Comparison of ENCODE assay signal across 34 cellular contexts in the genomic region with DNA sequence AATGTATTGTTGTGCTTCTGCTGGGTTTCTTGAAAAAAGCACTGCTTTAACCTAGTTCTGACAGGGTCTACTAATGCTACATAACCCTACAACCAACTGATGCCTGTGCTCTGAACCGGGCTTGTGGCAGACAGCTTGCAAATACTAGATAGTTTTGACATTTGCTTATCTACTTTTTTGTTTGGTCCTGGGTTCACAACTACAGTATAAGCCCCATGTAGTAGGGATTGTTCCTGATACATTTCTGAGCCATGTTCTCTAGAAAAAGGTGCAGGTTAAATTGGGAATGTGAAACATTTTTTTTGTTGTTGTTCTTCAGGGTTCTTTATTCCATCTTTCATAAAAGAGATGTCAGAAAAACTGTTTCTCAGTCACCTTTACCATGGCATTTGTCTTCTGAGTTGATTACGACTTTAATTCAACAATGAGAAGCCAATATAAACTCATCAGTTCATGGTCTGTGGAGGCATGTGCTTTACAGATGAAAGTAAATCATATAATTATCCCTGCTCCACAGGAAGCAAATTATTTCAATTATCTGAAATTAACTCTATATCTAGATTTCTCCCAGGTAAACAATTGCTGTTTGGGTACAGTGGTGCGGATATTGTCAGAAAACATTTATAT. TPM values are rescaled to one million over a fixed set of nuclear protein-coding genes. Genes with fewer than 3 reads are reported as not detected.
"Had no signal": no experiment of that assay in that cellular context is flagged by ENCODE, and none has a peak within 500 bp of the region (broad histone marks: within the 10 kb centered on the region; RNA-seq: fewer than 3 reads in every experiment).

No MANE protein-coding gene starts in this region.

- DNase-seq: activated B cell treated with CpG ODN at 0.5 μM for 24 hours; activated CD4-positive, alpha-beta memory T cell treated with anti-CD3 and anti-CD28 coated beads for 36 hours; activated CD4-positive, alpha-beta T cell treated with anti-CD3 and anti-CD28 coated beads for 4 hours; activated CD4-positive, alpha-beta T cell treated with anti-CD3 and anti-CD28 coated beads, Interleukin-2, amount 10 ng/mL, durations not matched to agents 24 days and 14 days; activated CD4-positive, alpha-beta T cell treated with anti-CD3 and anti-CD28 coated beads, Interleukin-2, amount 50 U/mL, for 1 hour; activated CD4-positive, alpha-beta T cell treated with anti-CD3 and anti-CD28 coated beads, Interleukin-2, amount 50 U/mL, for 4 hours; activated CD4-positive, CD25-positive, alpha-beta regulatory T cell treated with anti-CD3 and anti-CD28 coated beads, Interleukin-2, amount 50 U/mL, for 72 hours; activated CD8-positive, alpha-beta memory T cell treated with anti-CD3 and anti-CD28 coated beads, Interleukin-2, amount 50 U/mL, for 4 hours; activated CD8-positive, alpha-beta T cell treated with anti-CD3 and anti-CD28 coated beads for 36 hours; activated effector memory CD4-positive, alpha-beta T cell treated with anti-CD3 and anti-CD28 coated beads, Interleukin-2, amount 50 U/mL, for 16 hours; activated gamma-delta T cell treated with Interleukin-2 at 50 U/mL for 16 hours; activated naive CD4-positive, alpha-beta T cell; activated naive CD4-positive, alpha-beta T cell treated with anti-CD3 and anti-CD28 coated beads for 36 hours; activated naive CD4-positive, alpha-beta T cell treated with anti-CD3 and anti-CD28 coated beads, Interleukin-2, amount 50 U/mL, for 16 hours; activated naive CD8-positive, alpha-beta T cell treated with anti-CD3 and anti-CD28 coated beads for 36 hours; activated T-cell treated with anti-CD3 and anti-CD28 coated beads for 4 hours; activated T-cell treated with anti-CD3 and anti-CD28 coated beads, Interleukin-2, amount 50 U/mL, for 1 hour; activated T-cell treated with anti-CD3 and anti-CD28 coated beads, Interleukin-2, amount 50 U/mL, for 4 hours; activated T-cell treated with anti-CD3 and anti-CD28 coated beads, Interleukin-2, amount 50 U/mL, for 72 hours; adrenal gland; amniotic stem cell; T-helper 2 cell; T-helper 9 cell had no signal

- H3K27me3 Mint-ChIP-seq: activated B cell treated with CpG ODN at 0.5 μM for 24 hours; activated CD4-positive, alpha-beta memory T cell treated with anti-CD3 and anti-CD28 coated beads for 36 hours; activated CD4-positive, alpha-beta T cell treated with anti-CD3 and anti-CD28 coated beads, Interleukin-2, amount 10 ng/mL, durations not matched to agents 24 days and 14 days; activated CD8-positive, alpha-beta T cell treated with anti-CD3 and anti-CD28 coated beads for 36 hours; activated naive CD8-positive, alpha-beta T cell treated with anti-CD3 and anti-CD28 coated beads for 36 hours; activated T-helper 17 cell treated with anti-CD3 and anti-CD28 coated beads, Interleukin-2, amount 50 U/mL, for 72 hours; central memory CD8-positive, alpha-beta T cell had no signal

- H3K9me3 Mint-ChIP-seq: activated B cell treated with CpG ODN at 0.5 μM for 24 hours; activated CD4-positive, alpha-beta memory T cell treated with anti-CD3 and anti-CD28 coated beads for 36 hours; activated CD4-positive, alpha-beta T cell treated with anti-CD3 and anti-CD28 coated beads, Interleukin-2, amount 10 ng/mL, durations not matched to agents 24 days and 14 days; activated CD8-positive, alpha-beta T cell treated with anti-CD3 and anti-CD28 coated beads for 36 hours; activated naive CD4-positive, alpha-beta T cell treated with anti-CD3 and anti-CD28 coated beads for 36 hours; activated T-cell treated with anti-CD3 and anti-CD28 coated beads, Interleukin-2, amount 50 U/mL, for 4 hours; activated T-cell treated with anti-CD3 and anti-CD28 coated beads, Interleukin-2, amount 50 U/mL, for 72 hours; activated T-helper 1 cell treated with anti-CD3 and anti-CD28 coated beads, Interleukin-12 subunit alpha, Interleukin-12 subunit beta, Interleukin-2, Interleukin-4 antibody, amounts not matched to agents 30 ng/mL and 10 ng/mL and 1 ng/mL, durations not matched to agents 14 hours and 24 hours and 36 hours; activated T-helper 17 cell treated with anti-CD3 and anti-CD28 coated beads, Interleukin-2, amount 50 U/mL, for 72 hours; T-helper 1 cell treated with Interleukin-12 subunit alpha and Interleukin-12 subunit beta and Interleukin-4 antibody, amounts not matched to agents 30 μg/mL and 1 μg/mL, for 36 hours; T-helper 2 cell treated with Interferon-gamma antibody and Interleukin-4, amounts not matched to agents 5 μg/mL and 100 μg/mL, for 36 hours had no signal

- H3K36me3 Mint-ChIP-seq: activated CD4-positive, alpha-beta memory T cell treated with anti-CD3 and anti-CD28 coated beads for 36 hours; activated naive CD4-positive, alpha-beta T cell treated with anti-CD3 and anti-CD28 coated beads, Interleukin-2, amount 50 U/mL, for 72 hours; activated naive CD8-positive, alpha-beta T cell treated with anti-CD3 and anti-CD28 coated beads for 36 hours; brain had no signal

- H3K4me1 Mint-ChIP-seq: activated B cell treated with CpG ODN at 0.5 μM for 24 hours; activated CD4-positive, alpha-beta T cell treated with anti-CD3 and anti-CD28 coated beads, Interleukin-2, amount 10 ng/mL, durations not matched to agents 24 days and 14 days; activated naive CD8-positive, alpha-beta T cell treated with anti-CD3 and anti-CD28 coated beads for 36 hours; activated T-helper 17 cell treated with anti-CD3 and anti-CD28 coated beads, Interleukin-2, amount 50 U/mL, for 72 hours; brain; central memory CD8-positive, alpha-beta T cell had no signal

- H3K27ac Mint-ChIP-seq: activated B cell treated with CpG ODN at 0.5 μM for 24 hours; activated CD4-positive, alpha-beta memory T cell treated with anti-CD3 and anti-CD28 coated beads for 36 hours; activated CD4-positive, alpha-beta T cell treated with anti-CD3 and anti-CD28 coated beads, Interleukin-2, amount 10 ng/mL, durations not matched to agents 24 days and 14 days; activated CD8-positive, alpha-beta T cell treated with anti-CD3 and anti-CD28 coated beads for 36 hours; activated naive CD4-positive, alpha-beta T cell treated with anti-CD3 and anti-CD28 coated beads for 36 hours; activated naive CD4-positive, alpha-beta T cell treated with anti-CD3 and anti-CD28 coated beads, Interleukin-2, amount 50 U/mL, for 72 hours; activated naive CD8-positive, alpha-beta T cell treated with anti-CD3 and anti-CD28 coated beads for 36 hours; activated T-cell treated with anti-CD3 and anti-CD28 coated beads, Interleukin-2, amount 50 U/mL, for 72 hours; activated T-helper 1 cell treated with anti-CD3 and anti-CD28 coated beads, Interleukin-12 subunit alpha, Interleukin-12 subunit beta, Interleukin-2, Interleukin-4 antibody, amounts not matched to agents 30 ng/mL and 10 ng/mL and 1 ng/mL, durations not matched to agents 14 hours and 24 hours and 36 hours; activated T-helper 17 cell treated with anti-CD3 and anti-CD28 coated beads, Interleukin-2, amount 50 U/mL, for 72 hours; T-helper 1 cell treated with Interleukin-12 subunit alpha and Interleukin-12 subunit beta and Interleukin-4 antibody, amounts not matched to agents 30 μg/mL and 1 μg/mL, for 36 hours; T-helper 2 cell treated with Interferon-gamma antibody and Interleukin-4, amounts not matched to agents 5 μg/mL and 100 μg/mL, for 36 hours had no signal

- H3K4me3 Mint-ChIP-seq: activated B cell treated with CpG ODN at 0.5 μM for 24 hours; activated CD4-positive, alpha-beta memory T cell treated with anti-CD3 and anti-CD28 coated beads for 36 hours; activated CD4-positive, alpha-beta T cell treated with anti-CD3 and anti-CD28 coated beads, Interleukin-2, amount 10 ng/mL, durations not matched to agents 24 days and 14 days; activated CD8-positive, alpha-beta T cell treated with anti-CD3 and anti-CD28 coated beads for 36 hours; activated naive CD4-positive, alpha-beta T cell treated with anti-CD3 and anti-CD28 coated beads for 36 hours; activated naive CD8-positive, alpha-beta T cell treated with anti-CD3 and anti-CD28 coated beads for 36 hours; activated T-cell treated with anti-CD3 and anti-CD28 coated beads, Interleukin-2, amount 50 U/mL, for 4 hours; activated T-cell treated with anti-CD3 and anti-CD28 coated beads, Interleukin-2, amount 50 U/mL, for 72 hours; activated T-helper 1 cell treated with anti-CD3 and anti-CD28 coated beads, Interleukin-12 subunit alpha, Interleukin-12 subunit beta, Interleukin-2, Interleukin-4 antibody, amounts not matched to agents 30 ng/mL and 10 ng/mL and 1 ng/mL, durations not matched to agents 14 hours and 24 hours and 36 hours; activated T-helper 17 cell treated with anti-CD3 and anti-CD28 coated beads, Interleukin-2, amount 50 U/mL, for 72 hours; central memory CD8-positive, alpha-beta T cell; T-helper 1 cell treated with Interleukin-12 subunit alpha and Interleukin-12 subunit beta and Interleukin-4 antibody, amounts not matched to agents 30 μg/mL and 1 μg/mL, for 36 hours; T-helper 2 cell treated with Interferon-gamma antibody and Interleukin-4, amounts not matched to agents 5 μg/mL and 100 μg/mL, for 36 hours had no signal

RNA-seq across cellular contexts. Expression of a gene that starts 22.0 kb away (rescaled TPM):
- total RNA-seq: activated B cell treated with CpG ODN at 0.5 μM for 24 hours; activated CD4-positive, alpha-beta memory T cell treated with anti-CD3 and anti-CD28 coated beads for 36 hours; activated CD4-positive, alpha-beta T cell treated with anti-CD3 and anti-CD28 coated beads, Interleukin-2, amount 10 ng/mL, durations not matched to agents 24 days and 14 days; activated CD8-positive, alpha-beta memory T cell treated with anti-CD3 and anti-CD28 coated beads for 36 hours; activated CD8-positive, alpha-beta T cell treated with anti-CD3 and anti-CD28 coated beads for 36 hours; activated naive CD4-positive, alpha-beta T cell treated with anti-CD3 and anti-CD28 coated beads for 36 hours; activated naive CD4-positive, alpha-beta T cell treated with anti-CD3 and anti-CD28 coated beads, Interleukin-2, amount 50 U/mL, for 72 hours; activated naive CD8-positive, alpha-beta T cell treated with anti-CD3 and anti-CD28 coated beads for 36 hours; activated T-cell treated with anti-CD3 and anti-CD28 coated beads, Interleukin-2, amount 50 U/mL, for 4 hours; activated T-cell treated with anti-CD3 and anti-CD28 coated beads, Interleukin-2, amount 50 U/mL, for 72 hours; activated T-helper 1 cell treated with anti-CD3 and anti-CD28 coated beads, Interleukin-12 subunit alpha, Interleukin-12 subunit beta, Interleukin-2, Interleukin-4 antibody, amounts not matched to agents 30 ng/mL and 10 ng/mL and 1 ng/mL, durations not matched to agents 14 hours and 24 hours and 36 hours; activated T-helper 17 cell treated with anti-CD3 and anti-CD28 coated beads, Interleukin-2, amount 50 U/mL, for 72 hours; ascending aorta; bronchial epithelial cell; cardiac muscle cell had no signal
